Comparison of ENCODE assay signal across 1 cellular context in genomic region chr17:80619535-80620235, GRCh38.
TF ChIP-seq lines count a peak whose summit lies in the region.

No MANE protein-coding gene starts in this region.

TF ChIP-seq in WTC11, 78 proteins besides CTCF, POLR2A, EP300 and RAD21 (continued from another document):
- TF ChIP-seq STAT6 (CRISPR knock-in tag; conservative IDR thresholded peaks at IDR 0.05; ENCODE audit: low read depth): no peak
- TF ChIP-seq ZSCAN18 (CRISPR knock-in tag; IDR thresholded peaks at IDR 0.05): no peak
- no peak for TF ChIP-seq JAZF1 (CRISPR knock-in tag; IDR thresholded peaks at IDR 0.05)
- TF ChIP-seq RELA (CRISPR knock-in tag; IDR thresholded peaks at IDR 0.05; ENCODE audit: borderline replicate concordance): no peak
- no peak for TF ChIP-seq NR1H2 (CRISPR knock-in tag; IDR thresholded peaks at IDR 0.05)
